Comparison of ENCODE assay signal across 13 cellular contexts in genomic region chr13:43100667-43101066, GRCh38.
DNase-seq lines count a peak whose midpoint lies in the region; ATAC-seq lines count a peak whose summit lies in the region.
"Had no signal": no experiment of that assay in that cellular context is flagged by ENCODE, and none has a peak within 500 bp of the region (broad histone marks: within the 10 kb centered on the region; RNA-seq: fewer than 3 reads in every experiment).

No MANE protein-coding gene starts in this region.

- peaks cover 15% of the 10 kb centered on the region for H3K9me3 Mint-ChIP-seq in dendritic cell treated with granulocyte-macrophage colony-stimulating factor and Interleukin-4, amounts not matched to agents 40 ng/mL and 50 ng/mL, for 4 days

- intact Hi-C loops in dendritic cell treated with granulocyte-macrophage colony-stimulating factor and Interleukin-4, amounts not matched to agents 40 ng/mL and 50 ng/mL, for 4 days (cut with micrococcal nuclease): no loop called here

- H3K27ac Mint-ChIP-seq in dendritic cell treated with granulocyte-macrophage colony-stimulating factor and Interleukin-4, amounts not matched to agents 40 ng/mL and 50 ng/mL, for 4 days: peak overlapping the region; percentile 5
- H3K27ac Mint-ChIP-seq: CD4-positive, alpha-beta memory T cell had no signal

- no peaks in the 10 kb centered on the region for H3K27me3 Mint-ChIP-seq in dendritic cell treated with granulocyte-macrophage colony-stimulating factor and Interleukin-4, amounts not matched to agents 40 ng/mL and 50 ng/mL, for 4 days
- H3K27me3 Mint-ChIP-seq: CD4-positive, alpha-beta memory T cell had no signal

- ATAC-seq in GM18498 (IDR thresholded peaks at IDR 0.05; ENCODE audit: unreplicated experiment): peak; percentile 58
- ATAC-seq in GM21717 (IDR thresholded peaks at IDR 0.05; ENCODE audit: unreplicated experiment): peak; percentile 67
- ATAC-seq in HG03432 (IDR thresholded peaks at IDR 0.05; ENCODE audit: unreplicated experiment): peak; percentile 51
- no peak for ATAC-seq in HG03469 (IDR thresholded peaks at IDR 0.05; ENCODE audit: unreplicated experiment)

- DNase-seq in NCI-H2227 (lab: John Stamatoyannopoulos, UW; ENCODE audit: unreplicated experiment): no peak
- no peak for DNase-seq in AG08396 (ENCODE audit: low spot score)
- DNase-seq: BE2C; CD4-positive, alpha-beta memory T cell; DMS153; DMS79 treated with DMSO at 0.1 percent for 48 hours; EL; IMR-90 had no signal

- peaks cover 27% of the 10 kb centered on the region for H3K36me3 Mint-ChIP-seq in dendritic cell treated with granulocyte-macrophage colony-stimulating factor and Interleukin-4, amounts not matched to agents 40 ng/mL and 50 ng/mL, for 4 days (ENCODE audit: low read depth)

- peaks cover 2% of the 10 kb centered on the region for H3K4me1 Mint-ChIP-seq in dendritic cell treated with granulocyte-macrophage colony-stimulating factor and Interleukin-4, amounts not matched to agents 40 ng/mL and 50 ng/mL, for 4 days (ENCODE audit: low read depth)

- no peak overlapping the region for H3K4me3 Mint-ChIP-seq in dendritic cell treated with granulocyte-macrophage colony-stimulating factor and Interleukin-4, amounts not matched to agents 40 ng/mL and 50 ng/mL, for 4 days
